ENCODE assay signal across 1 cellular context in genomic region chr9:128192601-128193371, GRCh38.
TF ChIP-seq lines count a peak whose summit lies in the region.

No MANE protein-coding gene starts in this region.

TF ChIP-seq in H1, 55 proteins besides CTCF, POLR2A, EP300 and RAD21:
- TF ChIP-seq TAF7 (optimal IDR thresholded peaks at IDR 0.05; ENCODE audit: borderline replicate concordance, low read depth, low read length) (peak; percentile 49), CHD2 (IDR thresholded peaks at IDR 0.05; ENCODE audit: low read length) (no peak), MAX (IDR thresholded peaks at IDR 0.05) (peak; percentile 54; the same call in 1 of the 2 replicates), SRF (IDR thresholded peaks at IDR 0.05; ENCODE audit: low read depth, low read length) (0 out of 2 replicates have a peak, but pooled peaks have one; percentile 36), CBX5 (IDR thresholded peaks at IDR 0.05; ENCODE audit: low read depth, low read length) (no peak), CHD1 (IDR thresholded peaks at IDR 0.05; ENCODE audit: low read depth, low read length) (no peak), CREB1 (IDR thresholded peaks at IDR 0.05) (peak; percentile 88)
- TF ChIP-seq, protein P1, sequence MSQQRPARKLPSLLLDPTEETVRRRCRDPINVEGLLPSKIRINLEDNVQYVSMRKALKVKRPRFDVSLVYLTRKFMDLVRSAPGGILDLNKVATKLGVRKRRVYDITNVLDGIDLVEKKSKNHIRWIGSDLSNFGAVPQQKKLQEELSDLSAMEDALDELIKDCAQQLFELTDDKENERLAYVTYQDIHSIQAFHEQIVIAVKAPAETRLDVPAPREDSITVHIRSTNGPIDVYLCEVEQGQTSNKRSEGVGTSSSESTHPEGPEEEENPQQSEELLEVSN (IDR thresholded peaks at IDR 0.05), result peak; percentile 57
- TF ChIP-seq, protein P2, sequence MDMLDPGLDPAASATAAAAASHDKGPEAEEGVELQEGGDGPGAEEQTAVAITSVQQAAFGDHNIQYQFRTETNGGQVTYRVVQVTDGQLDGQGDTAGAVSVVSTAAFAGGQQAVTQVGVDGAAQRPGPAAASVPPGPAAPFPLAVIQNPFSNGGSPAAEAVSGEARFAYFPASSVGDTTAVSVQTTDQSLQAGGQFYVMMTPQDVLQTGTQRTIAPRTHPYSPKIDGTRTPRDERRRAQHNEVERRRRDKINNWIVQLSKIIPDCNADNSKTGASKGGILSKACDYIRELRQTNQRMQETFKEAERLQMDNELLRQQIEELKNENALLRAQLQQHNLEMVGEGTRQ (IDR thresholded peaks at IDR 0.05; ENCODE audit: low read length), result 0 out of 2 replicates have a peak, but pooled peaks have one; percentile 42
- TF ChIP-seq, protein P3, sequence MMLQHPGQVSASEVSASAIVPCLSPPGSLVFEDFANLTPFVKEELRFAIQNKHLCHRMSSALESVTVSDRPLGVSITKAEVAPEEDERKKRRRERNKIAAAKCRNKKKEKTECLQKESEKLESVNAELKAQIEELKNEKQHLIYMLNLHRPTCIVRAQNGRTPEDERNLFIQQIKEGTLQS (IDR thresholded peaks at IDR 0.05; ENCODE audit: insufficient read depth, low read depth, low read length), result 0 out of 2 replicates have a peak, but pooled peaks have one; percentile 12
